Comparison of ENCODE assay signal across 8 cellular contexts in the genomic region with DNA sequence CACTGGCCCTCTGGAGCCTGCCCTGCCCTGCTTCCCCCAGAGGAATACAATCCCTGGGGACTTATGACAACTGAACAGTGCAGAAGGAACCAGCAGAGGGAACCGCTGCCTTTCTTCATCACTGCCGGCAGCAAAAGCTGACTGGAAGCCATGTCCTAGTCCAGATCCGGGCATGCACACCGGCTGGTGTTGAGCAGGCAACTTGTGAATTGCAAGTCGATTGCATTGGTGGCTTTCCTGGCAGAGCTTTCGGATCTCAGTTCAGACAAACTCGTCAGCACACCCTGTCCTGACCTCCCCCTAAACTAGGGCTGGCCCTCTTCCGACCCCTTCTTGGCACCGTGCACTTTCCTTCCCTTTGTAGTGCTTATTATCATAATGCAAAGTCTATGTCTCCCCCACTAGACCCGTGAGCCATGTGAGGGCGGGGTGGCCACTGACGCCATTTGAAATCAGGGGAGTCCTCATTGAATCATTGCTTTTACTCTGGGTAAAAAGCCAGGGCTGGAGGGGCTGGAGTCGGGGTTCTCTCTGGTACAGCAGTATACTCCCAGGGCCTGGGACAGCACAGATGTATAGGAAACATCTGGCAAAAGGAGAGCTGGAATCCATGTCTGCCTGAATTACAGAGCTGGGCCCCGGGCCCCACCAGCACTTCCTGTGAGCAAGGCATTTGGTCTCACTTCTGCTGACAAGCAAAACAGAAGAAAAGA. TPM values are rescaled to one million over a fixed set of nuclear protein-coding genes. Genes with fewer than 3 reads are reported as not detected.
DNase-seq lines count a peak whose midpoint lies in the region; ATAC-seq and TF ChIP-seq lines count a peak whose summit lies in the region.

No MANE protein-coding gene starts in this region.

- no peaks in the 10 kb centered on the region; the same call in 1 of the 2 replicates for H3K36me3 ChIP-seq in Panc1 (ENCODE audit: control insufficient read depth, insufficient read depth, low read length)
- H3K36me3 ChIP-seq in mucosa of descending colon (ENCODE audit: low read depth), result no peaks in the 10 kb centered on the region

- H3K27me3 ChIP-seq in Panc1 (ENCODE audit: control insufficient read depth, insufficient read depth, low read length), result no peaks in the 10 kb centered on the region

- TF ChIP-seq CTCF in Panc1 (IDR thresholded peaks at IDR 0.05), result no peak
- no peak for TF ChIP-seq CTCF in mucosa of descending colon (IDR thresholded peaks at IDR 0.05)

- H3K9me3 ChIP-seq in Panc1 (ENCODE audit: control insufficient read depth, insufficient read depth, low read depth, low read length) (no peaks in the 10 kb centered on the region), mucosa of descending colon (no peaks in the 10 kb centered on the region)

- DNase-seq in COLO829 (ENCODE audit: low spot score), result peak; percentile 52
- no peak for DNase-seq in Panc1 (ENCODE audit: low read depth, low spot score)
- peak in 24 of 61 donors; percentile 1 to 74 (median 19) for DNase-seq in caudate nucleus (lab: John Stamatoyannopoulos, UW)
- peak in 2 of 3 donors; percentile 37 to 56 for DNase-seq in mucosa of descending colon
- DNase-seq in glomerular visceral epithelial cell (ENCODE audit: extremely low spot score), result no peak
- DNase-seq in left lobe of liver (ENCODE audit: low spot score), result no peak
- no peak for DNase-seq in NCI-H187 treated with DMSO at 0.1 percent for 48 hours (lab: John Stamatoyannopoulos, UW)

- POLR2A ChIA-PET in Panc1 (lab: Charles Lee), result no interaction called here

- ATAC-seq in Panc1 (peak; percentile 7; the same call in 1 of the 2 replicates), mucosa of descending colon (no peak), left lobe of liver (no peak)

- in situ Hi-C loops in GM18951 (cut with MboI; ENCODE audit: low sequenced_read_pairs, unreplicated experiment) (no loop called here), Panc1 (cut with HindIII; ENCODE audit: low pct_unique_long_range_greater_than_20kb, low sequenced_read_pairs) (no loop called here)

- H3K4me1 ChIP-seq in Panc1 (ENCODE audit: control insufficient read depth, insufficient read depth, low read length) (peaks cover 40% of the 10 kb centered on the region), mucosa of descending colon (ENCODE audit: low read depth) (peaks cover 6% of the 10 kb centered on the region)

- CTCF ChIA-PET in Panc1 (lab: Charles Lee), result interaction anchor here (0.6 to 5.4 kb wide), 3 partner anchors 19 to 256 kb away, joined by 7 to 45 read pairs (median 9); no protein-coding TSS in a partner anchor

- BruUV-seq in Panc1 (replicated peaks; lab: Mats Ljungman, UMichigan), result no TSS peak

- intact Hi-C loops in Panc1 (cut with micrococcal nuclease; ENCODE audit: unreplicated experiment) (loop anchor here (2.0 to 10.0 kb wide), 2 partner anchors 22 to 160 kb away; partner anchors contain the start of gene PLXNB3), mucosa of descending colon (cut with DNase I, micrococcal nuclease) (no loop called here)

- TF ChIP-seq POLR2A in GM18951 (IDR thresholded peaks at IDR 0.05; ENCODE audit: extremely low read depth, insufficient read depth, insufficient read length), result peak; percentile 12

- H3K27ac ChIP-seq in Panc1 (ENCODE audit: low read length) (peak overlapping the region; percentile 99), caudate nucleus (ENCODE audit: low read depth, low read length) (peak overlapping the region; percentile 48)

- H3K4me3 ChIP-seq in Panc1 (ENCODE audit: low read depth in 2 of 2, low read length in 2 of 2), result peak overlapping the region; percentile 79 to 95
- no peak overlapping the region for H3K4me3 ChIP-seq in mucosa of descending colon

RNA-seq across cellular contexts. Expression of gene ARHGAP4, which starts 1.8 kb away (rescaled TPM):
- total RNA-seq in Panc1 (2021; ENCODE audit: unreplicated experiment) (225 TPM), mucosa of descending colon (10 to 100 TPM; 35.0 to 47.8 (median 36.7) TPM), left lobe of liver (8.1 TPM)
- polyA plus RNA-seq in Panc1 (2012; ENCODE audit: insufficient read length), result 297 TPM

RNA-seq across cellular contexts. Expression of gene NAA10, which starts 10.5 kb away (rescaled TPM):
- total RNA-seq in Panc1 (2021; ENCODE audit: unreplicated experiment), result 246 TPM
- 347 TPM for polyA plus RNA-seq in Panc1 (2012; ENCODE audit: insufficient read length)
- total RNA-seq in mucosa of descending colon, result 10 to 100 TPM; 52.2 to 72.3 (median 68.9) TPM
- total RNA-seq in left lobe of liver, result 38.0 TPM

RNA-seq across cellular contexts. Expression of gene AVPR2, which starts 19.8 kb away (rescaled TPM):
- total RNA-seq in Panc1 (2021; ENCODE audit: unreplicated experiment) (10.6 TPM), mucosa of descending colon (under 1 TPM; 0.43 to 0.78 (median 0.54) TPM), left lobe of liver (not detected)
- polyA plus RNA-seq in Panc1 (2012; ENCODE audit: insufficient read length), result 15.5 TPM

RNA-seq across cellular contexts. Expression of gene RENBP, which starts 20.1 kb away (rescaled TPM):
- 0.62 TPM for total RNA-seq in Panc1 (2021; ENCODE audit: unreplicated experiment)
- polyA plus RNA-seq in Panc1 (2012; ENCODE audit: insufficient read length), result 0.62 TPM
- 10 to 100 TPM in 2 of 3 donors, 1 to 10 TPM in 1; 3.5 to 21.2 (median 10.2) TPM for total RNA-seq in mucosa of descending colon
- 5.5 TPM for total RNA-seq in left lobe of liver

RNA-seq across cellular contexts. Expression of gene L1CAM, which starts 38.3 kb away (rescaled TPM):
- 819 TPM for total RNA-seq in Panc1 (2021; ENCODE audit: unreplicated experiment)
- polyA plus RNA-seq in Panc1 (2012; ENCODE audit: insufficient read length), result 824 TPM
- 10 to 100 TPM in 1 of 3 donors, 1 to 10 TPM in 2; 3.0 to 66.9 (median 7.0) TPM for total RNA-seq in mucosa of descending colon
- 0.88 TPM for total RNA-seq in left lobe of liver

Comparison
In these comparisons a context has a peak if more than half of its experiments do, and no peak if none do; other contexts are left out.
1. DNase-seq: peak in COLO829 (single experiment) and mucosa of descending colon (2 of 3); none in Panc1 (single experiment), glomerular visceral epithelial cell (single experiment), left lobe of liver (single experiment) and NCI-H187 treated with DMSO at 0.1 percent for 48 hours (single experiment).